Comparison of ENCODE assay signal across 35 cellular contexts in the genomic region with DNA sequence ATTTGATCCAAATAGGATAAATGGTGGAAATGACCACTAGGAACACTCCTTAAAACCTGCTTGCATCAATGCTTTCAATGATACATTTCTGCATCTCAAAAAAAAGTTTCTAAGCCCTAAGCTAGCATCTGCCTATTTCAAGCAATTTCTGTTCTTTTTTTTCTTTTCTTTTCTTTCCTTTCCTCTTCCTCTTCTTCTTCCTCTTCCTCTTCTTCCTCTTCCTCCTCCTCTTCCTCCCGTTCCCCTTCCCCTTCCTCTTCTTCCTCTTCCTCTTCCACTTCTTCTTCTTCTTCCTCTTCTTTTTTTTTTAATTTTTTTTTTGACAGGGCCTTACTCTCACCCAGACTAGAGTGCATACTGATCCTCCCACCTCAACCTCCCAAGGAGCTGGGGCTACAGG. TPM values are rescaled to one million over a fixed set of nuclear protein-coding genes. Genes with fewer than 3 reads are reported as not detected.
"Had no signal": no experiment of that assay in that cellular context is flagged by ENCODE, and none has a peak within 500 bp of the region (broad histone marks: within the 10 kb centered on the region; RNA-seq: fewer than 3 reads in every experiment).

No MANE protein-coding gene starts in this region.

- H3K4me1 ChIP-seq: ascending aorta, body of pancreas, breast epithelium had no signal

- H3K36me3 Mint-ChIP-seq: activated CD4-positive, alpha-beta memory T cell treated with anti-CD3 and anti-CD28 coated beads for 36 hours; activated naive CD4-positive, alpha-beta T cell treated with anti-CD3 and anti-CD28 coated beads, Interleukin-2, amount 10 ng/mL, durations not matched to agents 7 days and 5 days; activated naive CD8-positive, alpha-beta T cell; activated naive CD8-positive, alpha-beta T cell treated with anti-CD3 and anti-CD28 coated beads, Interleukin-2, amount 10 ng/mL, durations not matched to agents 7 days and 5 days had no signal

- FAIRE-seq: colon, TTC549 had no signal

- H3K36me3 ChIP-seq: ascending aorta, brain microvascular endothelial cell, breast epithelium had no signal

- H3K27me3 ChIP-seq: ascending aorta, body of pancreas, brain microvascular endothelial cell, breast epithelium had no signal

- H3K27ac Mint-ChIP-seq: activated B cell treated with CpG ODN at 0.5 μM for 24 hours; activated CD4-positive, alpha-beta memory T cell treated with anti-CD3 and anti-CD28 coated beads for 36 hours; activated CD4-positive, alpha-beta T cell treated with anti-CD3 and anti-CD28 coated beads, Interleukin-2, amount 10 ng/mL, durations not matched to agents 24 days and 14 days; activated CD8-positive, alpha-beta T cell treated with anti-CD3 and anti-CD28 coated beads for 36 hours; activated naive CD4-positive, alpha-beta T cell treated with anti-CD3 and anti-CD28 coated beads, Interleukin-2, amount 10 ng/mL, durations not matched to agents 7 days and 5 days; activated naive CD4-positive, alpha-beta T cell treated with anti-CD3 and anti-CD28 coated beads, Interleukin-2, amount 50 U/mL, for 24 hours; activated naive CD8-positive, alpha-beta T cell; activated naive CD8-positive, alpha-beta T cell treated with anti-CD3 and anti-CD28 coated beads, Interleukin-2, amount 10 ng/mL, durations not matched to agents 7 days and 5 days; activated naive CD8-positive, alpha-beta T cell treated with anti-CD3 and anti-CD28 coated beads, Interleukin-2, amount 50 U/mL, for 24 hours; activated T-cell treated with anti-CD3 and anti-CD28 coated beads, Interleukin-2, amount 50 U/mL, for 72 hours; activated T-helper 1 cell treated with anti-CD3 and anti-CD28 coated beads, Interleukin-12 subunit alpha, Interleukin-12 subunit beta, Interleukin-2, Interleukin-4 antibody, amounts not matched to agents 30 ng/mL and 10 ng/mL and 1 ng/mL, durations not matched to agents 14 hours and 24 hours and 36 hours; activated T-helper 17 cell treated with anti-CD3 and anti-CD28 coated beads, Interleukin-2, amount 50 U/mL, for 72 hours; T-helper 1 cell treated with Interleukin-12 subunit alpha and Interleukin-12 subunit beta and Interleukin-4 antibody, amounts not matched to agents 30 μg/mL and 1 μg/mL, for 36 hours had no signal

- H3K4me3 ChIP-seq: ascending aorta, body of pancreas, breast epithelium had no signal

- H3K9me3 ChIP-seq: ascending aorta, body of pancreas, breast epithelium had no signal

- H3K4me1 Mint-ChIP-seq: activated B cell treated with CpG ODN at 0.5 μM for 24 hours; activated T-helper 17 cell treated with anti-CD3 and anti-CD28 coated beads, Interleukin-2, amount 50 U/mL, for 72 hours had no signal

- DNase-seq: activated B cell treated with CpG ODN at 0.5 μM for 24 hours; activated CD4-positive, alpha-beta memory T cell treated with anti-CD3 and anti-CD28 coated beads for 36 hours; activated CD4-positive, alpha-beta T cell treated with anti-CD3 and anti-CD28 coated beads for 4 hours; activated CD4-positive, alpha-beta T cell treated with anti-CD3 and anti-CD28 coated beads, Interleukin-2, amount 10 ng/mL, durations not matched to agents 24 days and 14 days; activated CD4-positive, alpha-beta T cell treated with anti-CD3 and anti-CD28 coated beads, Interleukin-2, amount 50 U/mL, for 1 hour; activated CD4-positive, alpha-beta T cell treated with anti-CD3 and anti-CD28 coated beads, Interleukin-2, amount 50 U/mL, for 4 hours; activated CD4-positive, CD25-positive, alpha-beta regulatory T cell treated with anti-CD3 and anti-CD28 coated beads, Interleukin-2, amount 50 U/mL, for 72 hours; activated CD8-positive, alpha-beta memory T cell treated with anti-CD3 and anti-CD28 coated beads, Interleukin-2, amount 50 U/mL, for 4 hours; activated CD8-positive, alpha-beta T cell treated with anti-CD3 and anti-CD28 coated beads for 36 hours; activated gamma-delta T cell; activated naive CD4-positive, alpha-beta T cell treated with anti-CD3 and anti-CD28 coated beads, Interleukin-2, amount 10 ng/mL, durations not matched to agents 7 days and 5 days; activated naive CD4-positive, alpha-beta T cell treated with Interleukin-2 at 50 U/mL for 16 hours; activated naive CD8-positive, alpha-beta T cell treated with anti-CD3 and anti-CD28 coated beads, Interleukin-2, amount 10 ng/mL, durations not matched to agents 7 days and 5 days; activated naive CD8-positive, alpha-beta T cell treated with anti-CD3 and anti-CD28 coated beads, Interleukin-2, amount 50 U/mL, for 24 hours; activated T-cell treated with anti-CD3 and anti-CD28 coated beads for 4 hours; activated T-cell treated with anti-CD3 and anti-CD28 coated beads, Interleukin-2, amount 50 U/mL, for 1 hour; activated T-cell treated with anti-CD3 and anti-CD28 coated beads, Interleukin-2, amount 50 U/mL, for 4 hours; activated T-cell treated with anti-CD3 and anti-CD28 coated beads, Interleukin-2, amount 50 U/mL, for 72 hours; amygdala; anterior cingulate cortex; body of pancreas; brain microvascular endothelial cell; central memory CD4-positive, alpha-beta T cell; T-helper 1 cell; T1000 had no signal

- ATAC-seq: activated CD8-positive, alpha-beta T cell treated with anti-CD3 and anti-CD28 coated beads for 36 hours; activated naive CD8-positive, alpha-beta T cell treated with anti-CD3 and anti-CD28 coated beads, Interleukin-2, amount 50 U/mL, for 24 hours; activated T-cell treated with anti-CD3 and anti-CD28 coated beads, Interleukin-2, amount 50 U/mL, for 4 hours; activated T-cell treated with anti-CD3 and anti-CD28 coated beads, Interleukin-2, amount 50 U/mL, for 72 hours; activated T-helper 17 cell treated with anti-CD3 and anti-CD28 coated beads, Interleukin-2, amount 50 U/mL, for 72 hours; body of pancreas had no signal

- H3K4me3 Mint-ChIP-seq: activated B cell treated with CpG ODN at 0.5 μM for 24 hours; activated CD4-positive, alpha-beta memory T cell treated with anti-CD3 and anti-CD28 coated beads for 36 hours; activated CD4-positive, alpha-beta T cell treated with anti-CD3 and anti-CD28 coated beads, Interleukin-2, amount 10 ng/mL, durations not matched to agents 24 days and 14 days; activated CD8-positive, alpha-beta T cell treated with anti-CD3 and anti-CD28 coated beads for 36 hours; activated naive CD4-positive, alpha-beta T cell treated with anti-CD3 and anti-CD28 coated beads, Interleukin-2, amount 10 ng/mL, durations not matched to agents 7 days and 5 days; activated naive CD4-positive, alpha-beta T cell treated with anti-CD3 and anti-CD28 coated beads, Interleukin-2, amount 50 U/mL, for 24 hours; activated naive CD8-positive, alpha-beta T cell; activated naive CD8-positive, alpha-beta T cell treated with anti-CD3 and anti-CD28 coated beads, Interleukin-2, amount 10 ng/mL, durations not matched to agents 7 days and 5 days; activated naive CD8-positive, alpha-beta T cell treated with anti-CD3 and anti-CD28 coated beads, Interleukin-2, amount 50 U/mL, for 24 hours; activated T-cell treated with anti-CD3 and anti-CD28 coated beads, Interleukin-2, amount 50 U/mL, for 4 hours; activated T-cell treated with anti-CD3 and anti-CD28 coated beads, Interleukin-2, amount 50 U/mL, for 72 hours; activated T-helper 1 cell treated with anti-CD3 and anti-CD28 coated beads, Interleukin-12 subunit alpha, Interleukin-12 subunit beta, Interleukin-2, Interleukin-4 antibody, amounts not matched to agents 30 ng/mL and 10 ng/mL and 1 ng/mL, durations not matched to agents 14 hours and 24 hours and 36 hours; activated T-helper 17 cell treated with anti-CD3 and anti-CD28 coated beads, Interleukin-2, amount 50 U/mL, for 72 hours; T-helper 1 cell treated with Interleukin-12 subunit alpha and Interleukin-12 subunit beta and Interleukin-4 antibody, amounts not matched to agents 30 μg/mL and 1 μg/mL, for 36 hours had no signal

- H3K27ac ChIP-seq: ascending aorta, body of pancreas, brain microvascular endothelial cell, breast epithelium, VCaP had no signal

RNA-seq across cellular contexts. Expression of a gene that starts 15.4 kb away (rescaled TPM):
- total RNA-seq: activated CD4-positive, alpha-beta memory T cell treated with anti-CD3 and anti-CD28 coated beads for 36 hours; activated T-helper 1 cell treated with anti-CD3 and anti-CD28 coated beads, Interleukin-12 subunit alpha, Interleukin-12 subunit beta, Interleukin-2, Interleukin-4 antibody, amounts not matched to agents 30 ng/mL and 10 ng/mL and 1 ng/mL, durations not matched to agents 14 hours and 24 hours and 36 hours had no signal
